Comparison of ENCODE assay signal across 8 cellular contexts in genomic region chr10:89861584-89862287, GRCh38.
DNase-seq lines count a peak whose midpoint lies in the region; ATAC-seq, FAIRE-seq and TF ChIP-seq lines count a peak whose summit lies in the region.

No MANE protein-coding gene starts in this region.

- ATAC-seq in HG02973 (IDR thresholded peaks at IDR 0.05; ENCODE audit: unreplicated experiment) (no peak), HG02571 (IDR thresholded peaks at IDR 0.05; ENCODE audit: unreplicated experiment) (no peak), GM19467 (IDR thresholded peaks at IDR 0.05; ENCODE audit: unreplicated experiment) (no peak)

- H2AFZ ChIP-seq in MM.1S (ENCODE audit: low read length) (peak overlapping the region; percentile 74), astrocyte (ENCODE audit: low read depth, low read length) (peak overlapping the region; percentile 19)

- H3K9ac ChIP-seq in MM.1S (ENCODE audit: low read length) (no peak overlapping the region), astrocyte (ENCODE audit: low read length) (peak overlapping the region; percentile 30)

- H3K4me1 ChIP-seq in MM.1S (ENCODE audit: low read length) (no peaks in the 10 kb centered on the region), astrocyte (ENCODE audit: insufficient read depth, low read length) (peaks cover 15% of the 10 kb centered on the region)

- H3K27me3 Mint-ChIP-seq in astrocyte (ENCODE audit: low read depth, unreplicated experiment): no peaks in the 10 kb centered on the region

- H3K79me2 ChIP-seq in MM.1S (ENCODE audit: low read length): no peaks in the 10 kb centered on the region
- H3K79me2 ChIP-seq in astrocyte (ENCODE audit: insufficient read depth, low read length): no peaks in the 10 kb centered on the region

- peak; percentile 17 for FAIRE-seq in astrocyte (lab: Jason Lieb, UNC)

- peak overlapping the region; percentile 29 for H3K27ac Mint-ChIP-seq in astrocyte (ENCODE audit: unreplicated experiment)

- no peaks in the 10 kb centered on the region for H3K36me3 Mint-ChIP-seq in astrocyte (ENCODE audit: low read depth, unreplicated experiment)

- no peaks in the 10 kb centered on the region for H3K36me3 ChIP-seq in MM.1S (replicated peaks; ENCODE audit: insufficient read depth, low read length)
- no peaks in the 10 kb centered on the region for H3K36me3 ChIP-seq in astrocyte (ENCODE audit: insufficient read depth, low read length)

- H3K4me2 ChIP-seq in MM.1S (ENCODE audit: low read depth, low read length) (no peak overlapping the region), astrocyte (ENCODE audit: low read length) (peak overlapping the region; percentile 80)

- H3F3A ChIP-seq in MM.1S (ENCODE audit: insufficient read depth, low read length): no peaks in the 10 kb centered on the region

- H3K4me3 ChIP-seq in MM.1S (ENCODE audit: low read length): no peak overlapping the region
- H3K4me3 ChIP-seq in astrocyte (ENCODE audit: insufficient read depth, low read depth, low read length): no peak overlapping the region

- no peaks in the 10 kb centered on the region for H3K9me3 ChIP-seq in MM.1S (replicated peaks; ENCODE audit: insufficient read depth, low read length)
- no peaks in the 10 kb centered on the region for H3K9me3 ChIP-seq in astrocyte (ENCODE audit: insufficient read depth, low read depth, low read length)

- DNase-seq in NCI-H1105 treated with DMSO at 0.1 percent for 48 hours (lab: John Stamatoyannopoulos, UW) (peak; percentile 7), NCI-H1105 (lab: John Stamatoyannopoulos, UW) (no peak), MM.1S (no peak), astrocyte (ENCODE audit: low read depth) (peak; percentile 83)
- peak; percentile 44 for DNase-seq in stimulated activated CD4-positive, alpha-beta T cell treated with anti-CD3 and anti-CD28 coated beads, Interleukin-15, amount 100 ng/mL, for 24 hours

- peaks cover 17% of the 10 kb centered on the region for H3K4me1 Mint-ChIP-seq in astrocyte (ENCODE audit: low read depth, unreplicated experiment)

- no peak overlapping the region for H3K27ac ChIP-seq in MM.1S (ENCODE audit: low read length)
- H3K27ac ChIP-seq in astrocyte (ENCODE audit: low read depth, low read length): peak overlapping the region; percentile 61

- TF ChIP-seq CTCF in MM.1S (IDR thresholded peaks at IDR 0.05; ENCODE audit: low read length) (no peak), astrocyte (IDR thresholded peaks at IDR 0.05; ENCODE audit: insufficient read depth, low read depth, low read length) (no peak)

- H4K20me1 ChIP-seq in MM.1S (ENCODE audit: insufficient read depth, low read length) (no peaks in the 10 kb centered on the region), astrocyte (ENCODE audit: insufficient read depth, low read length) (no peaks in the 10 kb centered on the region)

- H3K9me3 Mint-ChIP-seq in astrocyte (ENCODE audit: unreplicated experiment): no peaks in the 10 kb centered on the region

- H3K27me3 ChIP-seq in MM.1S (replicated peaks; ENCODE audit: insufficient read depth, low read length): no peaks in the 10 kb centered on the region
- no peaks in the 10 kb centered on the region for H3K27me3 ChIP-seq in astrocyte (ENCODE audit: insufficient read depth, low read length)

- H3K9me2 ChIP-seq in MM.1S (replicated peaks; ENCODE audit: insufficient read depth, low read length): no peaks in the 10 kb centered on the region

- H3K4me3 Mint-ChIP-seq in astrocyte (ENCODE audit: unreplicated experiment): no peak overlapping the region

Comparison
In these comparisons a context has a peak if more than half of its experiments do, and no peak if none do; other contexts are left out.
1. DNase-seq: peak in NCI-H1105 treated with DMSO at 0.1 percent for 48 hours (single experiment), astrocyte (single experiment) and stimulated activated CD4-positive, alpha-beta T cell treated with anti-CD3 and anti-CD28 coated beads, Interleukin-15, amount 100 ng/mL, for 24 hours (single experiment); none in NCI-H1105 (single experiment) and MM.1S (single experiment).